29 cellular contexts compared by ENCODE assay signal in the genomic region with DNA sequence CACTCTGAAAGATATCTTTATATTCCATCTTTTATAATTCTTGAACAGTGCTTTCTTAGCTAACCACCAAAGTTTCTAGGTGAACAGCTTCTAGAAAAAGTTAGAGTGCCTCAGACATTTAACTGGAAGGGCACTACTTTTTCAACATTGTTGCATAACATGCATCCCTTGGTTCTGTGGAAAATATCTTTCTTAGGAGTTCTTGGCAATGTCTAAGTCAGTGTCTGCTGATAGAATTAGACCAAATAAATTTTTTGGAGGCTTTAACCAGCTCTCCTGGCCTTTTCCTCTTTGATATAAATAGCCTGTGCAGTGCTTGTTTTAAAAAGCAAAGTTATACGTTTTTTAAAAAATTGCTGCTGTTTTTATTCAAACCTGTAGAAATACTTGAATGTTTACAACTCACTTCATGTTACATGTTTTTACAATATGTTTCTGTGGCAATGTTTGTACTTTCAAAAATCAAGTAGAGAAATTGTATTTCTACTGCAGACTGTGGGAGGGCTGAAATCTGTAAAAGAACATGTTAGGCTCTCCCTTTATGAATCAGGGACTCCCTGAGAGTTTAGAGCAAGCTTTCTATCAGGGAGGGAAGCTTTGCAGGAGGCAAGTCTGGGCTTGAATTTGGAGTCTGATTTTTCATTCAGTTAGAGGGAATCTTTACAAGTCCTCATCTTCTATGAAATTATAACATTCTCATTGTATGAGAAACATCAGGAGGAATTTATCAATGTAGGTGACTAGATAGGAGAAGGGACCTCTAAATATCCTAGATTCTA. TPM values are rescaled to one million over a fixed set of nuclear protein-coding genes. Genes with fewer than 3 reads are reported as not detected.
A peak's percentile ranks its signal among the peaks of the same experiment; 100 is the strongest.
DNase-seq lines count a peak whose midpoint lies in the region; ATAC-seq and TF ChIP-seq lines count a peak whose summit lies in the region.
"Had no signal": no experiment of that assay in that cellular context is flagged by ENCODE, and none has a peak within 500 bp of the region (broad histone marks: within the 10 kb centered on the region; RNA-seq: fewer than 3 reads in every experiment).

No MANE protein-coding gene starts in this region.

- H3K27me3 Mint-ChIP-seq in neural progenitor cell (ENCODE audit: insufficient read depth, low read depth) (peaks cover 2% of the 10 kb centered on the region), immature natural killer cell (ENCODE audit: low read depth in 3 of 3) (peaks cover 2 to 5% (median 2%) of the 10 kb centered on the region in 3 donors)
- H3K27me3 Mint-ChIP-seq: activated B cell treated with CpG ODN at 0.5 μM for 24 hours had no signal

- H3K4me1 ChIP-seq in right atrium auricular region (no peaks in the 10 kb centered on the region), neural progenitor cell (no peaks in the 10 kb centered on the region)
- H3K4me1 ChIP-seq: parathyroid adenoma had no signal

- no peak overlapping the region for H3K4me2 ChIP-seq in neural progenitor cell

- H2AFZ ChIP-seq in neural progenitor cell (replicated peaks) = peak overlapping the region; percentile 7
- H2AFZ ChIP-seq: parathyroid adenoma had no signal

- H3K9me3 Mint-ChIP-seq in neural progenitor cell (peaks cover 2% of the 10 kb centered on the region), immature natural killer cell (no peaks in the 10 kb centered on the region)
- H3K9me3 Mint-ChIP-seq: activated B cell treated with CpG ODN at 0.5 μM for 24 hours; T-helper 2 cell treated with Interferon-gamma antibody and Interleukin-4, amounts not matched to agents 5 μg/mL and 100 μg/mL, for 36 hours had no signal

- no peaks in the 10 kb centered on the region for H3K36me3 Mint-ChIP-seq in neural progenitor cell
- H3K36me3 Mint-ChIP-seq in immature natural killer cell = peaks cover 0 to 5% (median 0%) of the 10 kb centered on the region in 3 donors

- H3K4me1 Mint-ChIP-seq in neural progenitor cell (no peaks in the 10 kb centered on the region), immature natural killer cell (no peaks in the 10 kb centered on the region)
- H3K4me1 Mint-ChIP-seq: activated B cell treated with CpG ODN at 0.5 μM for 24 hours; activated naive CD8-positive, alpha-beta T cell treated with anti-CD3 and anti-CD28 coated beads, Interleukin-2, amount 50 U/mL, for 24 hours; naive thymus-derived CD4-positive, alpha-beta T cell had no signal

- H3K27ac Mint-ChIP-seq in neural progenitor cell (no peak overlapping the region), immature natural killer cell (no peak overlapping the region)
- H3K27ac Mint-ChIP-seq: activated B cell treated with CpG ODN at 0.5 μM for 24 hours; activated naive CD8-positive, alpha-beta T cell treated with anti-CD3 and anti-CD28 coated beads, Interleukin-2, amount 50 U/mL, for 24 hours; naive thymus-derived CD4-positive, alpha-beta T cell; T-helper 2 cell treated with Interferon-gamma antibody and Interleukin-4, amounts not matched to agents 5 μg/mL and 100 μg/mL, for 36 hours had no signal

- H4K20me1 ChIP-seq in neural progenitor cell (ENCODE audit: low read depth) = no peaks in the 10 kb centered on the region

- ATAC-seq in Right ventricle myocardium inferior = peak; percentile 71
- no peak for ATAC-seq in HG03097 (IDR thresholded peaks at IDR 0.05; ENCODE audit: low FRiP score, unreplicated experiment)
- ATAC-seq in HG02870 (IDR thresholded peaks at IDR 0.05; ENCODE audit: unreplicated experiment) = no peak
- ATAC-seq: activated naive CD8-positive, alpha-beta T cell treated with anti-CD3 and anti-CD28 coated beads, Interleukin-2, amount 50 U/mL, for 24 hours; naive thymus-derived CD4-positive, alpha-beta T cell; SK-N-SH treated with all-trans-retinoic acid at 6 μM for 48 hours had no signal

- no peak for DNase-seq in Right ventricle myocardium inferior (ENCODE audit: missing footprints)
- no peak for DNase-seq in right atrium auricular region (ENCODE audit: low spot score)
- peak; percentile 56 for DNase-seq in fibroblast of the aortic adventitia (ENCODE audit: low read depth)
- DNase-seq in neural progenitor cell (ENCODE audit: low spot score) = no peak
- DNase-seq in immature natural killer cell = no peak
- no peak for DNase-seq in activated naive CD4-positive, alpha-beta T cell (lab: John Stamatoyannopoulos, UW)
- DNase-seq: 8988T; activated B cell treated with CpG ODN at 0.5 μM for 24 hours; activated CD4-positive, alpha-beta T cell treated with anti-CD3 and anti-CD28 coated beads, Interleukin-2, amount 50 U/mL, for 48 hours; activated effector memory CD4-positive, alpha-beta T cell treated with anti-CD3 and anti-CD28 coated beads, Interleukin-2, amount 50 U/mL, for 16 hours; activated naive CD8-positive, alpha-beta T cell treated with anti-CD3 and anti-CD28 coated beads, Interleukin-2, amount 50 U/mL, for 24 hours; AML-193; DMS53; dorsolateral prefrontal cortex; foreskin melanocyte; GF-D8; HCEC 1CT; KBM-7; kidney glomerular epithelial cell; naive thymus-derived CD4-positive, alpha-beta T cell; NCI-H146; NCI-H526; testis had no signal

- H3K4me3 ChIP-seq in right atrium auricular region = no peak overlapping the region
- no peak overlapping the region for H3K4me3 ChIP-seq in fibroblast of the aortic adventitia (ENCODE audit: low read depth, low read length)
- no peak overlapping the region for H3K4me3 ChIP-seq in neural progenitor cell
- H3K4me3 ChIP-seq: cardiac muscle cell, dorsolateral prefrontal cortex, testis had no signal

- H3K79me2 ChIP-seq in neural progenitor cell (ENCODE audit: low read depth) = no peaks in the 10 kb centered on the region
- H3K79me2 ChIP-seq: parathyroid adenoma had no signal

- H3K9me3 ChIP-seq in right atrium auricular region = peaks cover 0 to 14% of the 10 kb centered on the region in 2 donors
- no peaks in the 10 kb centered on the region for H3K9me3 ChIP-seq in neural progenitor cell (ENCODE audit: low read depth)
- H3K9me3 ChIP-seq: testis had no signal

- intact Hi-C loops in Right ventricle myocardium inferior (cut with DNase I) = no loop called here

- H3K27ac ChIP-seq in right atrium auricular region (peak overlapping the region in 1 of 2 donors; percentile 41), neural progenitor cell (no peak overlapping the region)
- H3K27ac ChIP-seq: cardiac muscle cell, dorsolateral prefrontal cortex, parathyroid adenoma had no signal

- TF ChIP-seq CTCF in right atrium auricular region (IDR thresholded peaks at IDR 0.05) (no peak), fibroblast of the aortic adventitia (IDR thresholded peaks at IDR 0.05; ENCODE audit: insufficient read depth, low read length) (no peak), neural progenitor cell (IDR thresholded peaks at IDR 0.05) (no peak)

- H3K4me3 Mint-ChIP-seq in neural progenitor cell = no peak overlapping the region
- H3K4me3 Mint-ChIP-seq in immature natural killer cell = no peak overlapping the region
- H3K4me3 Mint-ChIP-seq: activated B cell treated with CpG ODN at 0.5 μM for 24 hours; activated naive CD8-positive, alpha-beta T cell treated with anti-CD3 and anti-CD28 coated beads, Interleukin-2, amount 50 U/mL, for 24 hours; naive thymus-derived CD4-positive, alpha-beta T cell; T-helper 2 cell treated with Interferon-gamma antibody and Interleukin-4, amounts not matched to agents 5 μg/mL and 100 μg/mL, for 36 hours had no signal

- no peak overlapping the region for H3K9ac ChIP-seq in neural progenitor cell
- H3K9ac ChIP-seq: parathyroid adenoma had no signal

- H3K36me3 ChIP-seq in right atrium auricular region (no peaks in the 10 kb centered on the region), neural progenitor cell (no peaks in the 10 kb centered on the region)
- H3K36me3 ChIP-seq: cardiac muscle cell had no signal

- H3F3A ChIP-seq in neural progenitor cell (ENCODE audit: low read depth) = no peaks in the 10 kb centered on the region

- H3K27me3 ChIP-seq in right atrium auricular region = no peaks in the 10 kb centered on the region
- H3K27me3 ChIP-seq in neural progenitor cell = no peaks in the 10 kb centered on the region
- H3K27me3 ChIP-seq: cardiac muscle cell, testis had no signal

RNA-seq across cellular contexts. Expression of gene PANX1, which starts 16.3 kb away (rescaled TPM):
- 27.2 TPM for total RNA-seq in Right ventricle myocardium inferior
- 10 to 100 TPM; 12.3 to 15.7 TPM for total RNA-seq in right atrium auricular region
- 26.4 and 39.0 TPM in 2 replicates for total RNA-seq in fibroblast of the aortic adventitia (ENCODE audit: low replicate concordance)
- 26.1 and 26.4 TPM in 2 replicates for total RNA-seq in neural progenitor cell (ENCODE audit: low replicate concordance)
- polyA plus RNA-seq in immature natural killer cell = 10 to 100 TPM in 2 of 3 donors, 1 to 10 TPM in 1; 9.2 to 16.0 (median 12.8) TPM
